ENCODE assay signal across 1 cellular context in genomic region chr12:51405801-51406207, GRCh38.
TF ChIP-seq lines count a peak whose summit lies in the region.

No MANE protein-coding gene starts in this region.

TF ChIP-seq in SK-N-SH, 30 proteins besides CTCF, POLR2A, EP300 and RAD21:
- no peak for TF ChIP-seq GABPA (IDR thresholded peaks at IDR 0.05; ENCODE audit: low read depth)
- TF ChIP-seq TCF12 (IDR thresholded peaks at IDR 0.05) = peak; percentile 59
- peak; percentile 83 for TF ChIP-seq MXI1 (IDR thresholded peaks at IDR 0.05; ENCODE audit: low read depth, low read length)
- peak; percentile 66 for TF ChIP-seq POLR2AphosphoS5 (IDR thresholded peaks at IDR 0.05; ENCODE audit: low read depth, low read length)
- peak; percentile 98 for TF ChIP-seq RCOR1 (IDR thresholded peaks at IDR 0.05; ENCODE audit: low read length)
- TF ChIP-seq CHD2 (IDR thresholded peaks at IDR 0.05; ENCODE audit: low read length, partially characterized antibody) = peak; percentile 80
- no peak for TF ChIP-seq EZH2phosphoT487 (IDR thresholded peaks at IDR 0.05; ENCODE audit: borderline replicate concordance, low read depth)
- TF ChIP-seq FOXJ3 (CRISPR knock-in tag; IDR thresholded peaks at IDR 0.05) = peak; percentile 94
- peak; percentile 93 for TF ChIP-seq GATA2 (CRISPR knock-in tag; IDR thresholded peaks at IDR 0.05)
